Comparison of ENCODE assay signal across 2 cellular contexts in genomic region chr5:57438162-57438561, GRCh38.
TF ChIP-seq lines count a peak whose summit lies in the region.

No MANE protein-coding gene starts in this region.

TF ChIP-seq in IMR-90, 13 proteins besides CTCF, POLR2A, EP300 and RAD21:
- TF ChIP-seq, protein P1, sequence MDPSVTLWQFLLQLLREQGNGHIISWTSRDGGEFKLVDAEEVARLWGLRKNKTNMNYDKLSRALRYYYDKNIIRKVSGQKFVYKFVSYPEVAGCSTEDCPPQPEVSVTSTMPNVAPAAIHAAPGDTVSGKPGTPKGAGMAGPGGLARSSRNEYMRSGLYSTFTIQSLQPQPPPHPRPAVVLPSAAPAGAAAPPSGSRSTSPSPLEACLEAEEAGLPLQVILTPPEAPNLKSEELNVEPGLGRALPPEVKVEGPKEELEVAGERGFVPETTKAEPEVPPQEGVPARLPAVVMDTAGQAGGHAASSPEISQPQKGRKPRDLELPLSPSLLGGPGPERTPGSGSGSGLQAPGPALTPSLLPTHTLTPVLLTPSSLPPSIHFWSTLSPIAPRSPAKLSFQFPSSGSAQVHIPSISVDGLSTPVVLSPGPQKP (IDR thresholded peaks at IDR 0.05; ENCODE audit: borderline replicate concordance, low read depth, low read length), result no peak
- TF ChIP-seq RCOR1 (IDR thresholded peaks at IDR 0.05; ENCODE audit: insufficient replicate concordance, low read length), result no peak
- no peak for TF ChIP-seq RFX5 (IDR thresholded peaks at IDR 0.05; ENCODE audit: low read depth, low read length)

TF ChIP-seq in HEK293T, 16 proteins besides CTCF, POLR2A, EP300 and RAD21:
- TF ChIP-seq TARDBP (IDR thresholded peaks at IDR 0.05), result no peak
- no peak for TF ChIP-seq SUZ12 (IDR thresholded peaks at IDR 0.05)
- no peak for TF ChIP-seq HDGF (IDR thresholded peaks at IDR 0.05; ENCODE audit: borderline replicate concordance)
- TF ChIP-seq BHLHE40 (IDR thresholded peaks at IDR 0.05; ENCODE audit: borderline replicate concordance), result no peak
- TF ChIP-seq CTBP1 (IDR thresholded peaks at IDR 0.05; ENCODE audit: borderline replicate concordance), result no peak
- TF ChIP-seq FOXA1 (IDR thresholded peaks at IDR 0.05), result no peak
- TF ChIP-seq NFRKB (IDR thresholded peaks at IDR 0.05), result no peak
- no peak for TF ChIP-seq FOXM1 (IDR thresholded peaks at IDR 0.05; ENCODE audit: borderline replicate concordance)
- no peak for TF ChIP-seq SP1 (IDR thresholded peaks at IDR 0.05)
- no peak for TF ChIP-seq L3MBTL2 (conservative IDR thresholded peaks at IDR 0.05)
TF ChIP-seq in HEK293T: peak in this region for 0.
